8 cellular contexts compared by ENCODE assay signal in the genomic region with DNA sequence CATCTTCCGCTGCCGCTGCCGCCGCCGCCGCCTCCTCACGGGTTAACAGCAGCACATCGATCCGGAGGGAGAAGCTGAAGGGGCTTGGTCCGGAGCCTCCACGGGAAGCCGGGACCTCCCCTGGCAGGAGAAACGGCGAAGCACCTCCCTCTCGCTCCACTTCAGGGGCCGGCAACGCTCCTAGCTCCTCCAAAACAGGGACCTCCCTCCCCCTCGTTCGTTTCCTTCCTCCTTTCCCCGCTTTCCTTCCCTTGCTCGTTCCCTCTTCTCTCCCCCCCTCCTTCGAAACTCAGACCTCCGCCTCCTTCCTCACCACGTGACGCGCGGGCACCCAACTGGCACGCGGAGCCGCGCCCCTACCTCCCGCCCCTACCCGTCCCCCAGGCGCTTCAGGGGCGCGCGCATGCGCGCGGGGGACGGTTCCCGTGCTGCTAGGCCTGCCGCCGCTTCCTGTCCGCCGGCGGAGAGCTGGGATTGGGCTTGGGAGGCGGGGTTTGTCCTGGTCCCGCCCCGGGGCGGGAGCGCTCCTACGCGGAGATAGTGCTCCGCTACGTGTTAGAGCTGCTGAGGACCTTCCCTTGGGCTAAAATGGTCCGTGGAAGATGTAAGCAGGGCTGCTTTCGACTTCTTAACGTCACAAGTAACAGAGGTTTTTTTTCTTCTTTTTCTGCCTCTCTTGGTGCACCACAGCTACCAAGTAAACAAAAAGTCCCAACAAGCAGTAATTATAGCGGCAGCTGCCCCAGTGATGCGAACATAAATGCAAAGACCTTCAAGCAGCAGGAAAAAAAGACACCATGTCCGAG. TPM values are rescaled to one million over a fixed set of nuclear protein-coding genes. Genes with fewer than 3 reads are reported as not detected.
DNase-seq lines count a peak whose midpoint lies in the region; ATAC-seq, FAIRE-seq and TF ChIP-seq lines count a peak whose summit lies in the region.

A gene with protein sequence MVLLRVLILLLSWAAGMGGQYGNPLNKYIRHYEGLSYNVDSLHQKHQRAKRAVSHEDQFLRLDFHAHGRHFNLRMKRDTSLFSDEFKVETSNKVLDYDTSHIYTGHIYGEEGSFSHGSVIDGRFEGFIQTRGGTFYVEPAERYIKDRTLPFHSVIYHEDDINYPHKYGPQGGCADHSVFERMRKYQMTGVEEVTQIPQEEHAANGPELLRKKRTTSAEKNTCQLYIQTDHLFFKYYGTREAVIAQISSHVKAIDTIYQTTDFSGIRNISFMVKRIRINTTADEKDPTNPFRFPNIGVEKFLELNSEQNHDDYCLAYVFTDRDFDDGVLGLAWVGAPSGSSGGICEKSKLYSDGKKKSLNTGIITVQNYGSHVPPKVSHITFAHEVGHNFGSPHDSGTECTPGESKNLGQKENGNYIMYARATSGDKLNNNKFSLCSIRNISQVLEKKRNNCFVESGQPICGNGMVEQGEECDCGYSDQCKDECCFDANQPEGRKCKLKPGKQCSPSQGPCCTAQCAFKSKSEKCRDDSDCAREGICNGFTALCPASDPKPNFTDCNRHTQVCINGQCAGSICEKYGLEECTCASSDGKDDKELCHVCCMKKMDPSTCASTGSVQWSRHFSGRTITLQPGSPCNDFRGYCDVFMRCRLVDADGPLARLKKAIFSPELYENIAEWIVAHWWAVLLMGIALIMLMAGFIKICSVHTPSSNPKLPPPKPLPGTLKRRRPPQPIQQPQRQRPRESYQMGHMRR (minus strand): TSS at position 176 of the 806 bp plus-strand sequence. CDS start 173 bp downstream, at position 3.

- peak within 1 kb of the TSS; percentile 99 for H3K27ac Mint-ChIP-seq in progenitor cell of endocrine pancreas

- H3K9me3 Mint-ChIP-seq in progenitor cell of endocrine pancreas (ENCODE audit: low read depth) = no peaks in the 10 kb centered on the region

- FAIRE-seq in GM12892 (lab: Jason Lieb, UNC) = peak; percentile 94

- H3K4me1 Mint-ChIP-seq in progenitor cell of endocrine pancreas (ENCODE audit: low read depth) = peaks cover 20% of the 10 kb centered on the region

- no peak for TF ChIP-seq CTCF in progenitor cell of endocrine pancreas (IDR thresholded peaks at IDR 0.05; ENCODE audit: unreplicated experiment)

- H3K4me3 Mint-ChIP-seq in progenitor cell of endocrine pancreas (ENCODE audit: low read depth) = peak within 1 kb of the TSS; percentile 99

- intact Hi-C loops in T-helper 1 cell treated with Interleukin-12 subunit alpha and Interleukin-12 subunit beta and Interleukin-4 antibody, amounts not matched to agents 30 ng/mL and 1 ng/mL, for 36 hours (cut with micrococcal nuclease) = loop anchor here (1.0 to 5.0 kb wide), 10 partner anchors 22 to 522 kb away; partner anchors contain the start of genes MINDY2 and SLTM
- intact Hi-C loops in left cardiac atrium (cut with DNase I) = loop anchor here in 1 of 2 donors (2.0 to 10.0 kb wide), 2 partner anchors 21 to 315 kb away; partner anchors contain the start of genes LIPC and MINDY2

- TF ChIP-seq POLR2A in GM12892 (IDR thresholded peaks at IDR 0.05; ENCODE audit: low read depth, low read length) = peak; percentile 83

- DNase-seq in GM12892 (ENCODE audit: insufficient read length) (peak; percentile 98), NCI-H146 treated with DMSO at 0.1 percent for 48 hours (lab: John Stamatoyannopoulos, UW; ENCODE audit: unreplicated experiment) (peak; percentile 89), amniotic epithelial cell (ENCODE audit: low read depth) (peak; percentile 98), left cardiac atrium (peak; percentile 99), progenitor cell of endocrine pancreas (ENCODE audit: low spot score, unreplicated experiment) (peak; percentile 98), ureter (ENCODE audit: low spot score) (peak; percentile 99)

- no peaks in the 10 kb centered on the region for H3K27me3 Mint-ChIP-seq in progenitor cell of endocrine pancreas

- H3K36me3 Mint-ChIP-seq in progenitor cell of endocrine pancreas (ENCODE audit: insufficient read depth) = no peaks in the 10 kb centered on the region

- ATAC-seq in HG02852 (IDR thresholded peaks at IDR 0.05; ENCODE audit: unreplicated experiment) (peak; percentile 83), left cardiac atrium (peak; percentile 97 to 98)

RNA-seq across cellular contexts. Expression of the gene that starts here (rescaled TPM):
- 55.8 TPM for polyA plus RNA-seq in GM12892 (2012; ENCODE audit: missing spikeins)
- 171 and 173 TPM in 2 replicates for total RNA-seq in T-helper 1 cell treated with Interleukin-12 subunit alpha and Interleukin-12 subunit beta and Interleukin-4 antibody, amounts not matched to agents 30 ng/mL and 1 ng/mL, for 36 hours
- total RNA-seq in left cardiac atrium = 10 to 100 TPM; 79.8 to 84.8 TPM
- total RNA-seq in progenitor cell of endocrine pancreas = 237 and 238 TPM in 2 replicates
- total RNA-seq in ureter = 315 TPM

Comparison
In these comparisons a context has a peak if more than half of its experiments do, and no peak if none do; other contexts are left out.
1. Peak in every context shown above with its lines: DNase-seq and ATAC-seq.